Comparison of ENCODE assay signal across 1 cellular context in the genomic region with DNA sequence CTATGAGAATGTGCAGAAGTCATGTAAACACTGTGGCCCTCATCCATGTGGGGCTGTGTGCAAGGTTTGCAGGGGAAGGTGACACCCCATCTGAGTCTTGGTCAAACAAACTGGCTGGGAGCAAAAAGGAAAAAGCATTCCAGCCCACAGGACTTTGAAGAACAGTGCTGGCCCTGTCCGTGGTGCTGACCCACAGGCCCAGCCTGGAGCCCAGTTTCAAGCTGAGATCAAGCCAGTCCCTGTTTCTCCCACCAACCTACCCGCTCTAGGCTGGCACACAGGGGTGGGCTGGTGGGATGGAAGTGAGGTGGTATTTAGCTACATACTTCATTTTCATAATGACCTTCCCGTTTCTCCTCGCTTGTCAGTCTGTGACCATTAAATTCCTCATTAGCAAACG.
TF ChIP-seq lines count a peak whose summit lies in the region.

No MANE protein-coding gene starts in this region.

TF ChIP-seq in HepG2, 621 proteins besides CTCF, POLR2A, EP300 and RAD21 (continued from another document):
- no peak for TF ChIP-seq JUND (CRISPR knock-in tag; IDR thresholded peaks at IDR 0.05)
- TF ChIP-seq SMAD3 (CRISPR knock-in tag; IDR thresholded peaks at IDR 0.05): peak; percentile 81; the same call in 1 of the 2 replicates
- peak; percentile 36; the same call in 1 of the 2 replicates for TF ChIP-seq IRF2 (CRISPR knock-in tag; IDR thresholded peaks at IDR 0.05)
- 0 out of 2 replicates have a peak, but pooled peaks have one; percentile 57 for TF ChIP-seq ATF6 (CRISPR knock-in tag; conservative IDR thresholded peaks at IDR 0.05)
- 0 out of 2 replicates have a peak, but pooled peaks have one; percentile 41 for TF ChIP-seq ZKSCAN8 (CRISPR knock-in tag; IDR thresholded peaks at IDR 0.05; ENCODE audit: borderline replicate concordance)
- peak; percentile 30; the same call in 1 of the 2 replicates for TF ChIP-seq ARID5B (CRISPR knock-in tag; IDR thresholded peaks at IDR 0.05)
- TF ChIP-seq ZNF430 (CRISPR knock-in tag; IDR thresholded peaks at IDR 0.05): peak; percentile 66; the same call in 1 of the 2 replicates
- no peak for TF ChIP-seq ZNF367 (CRISPR knock-in tag; IDR thresholded peaks at IDR 0.05; ENCODE audit: borderline replicate concordance)
- peak; percentile 75 for TF ChIP-seq BORCS8-MEF2B (CRISPR knock-in tag; IDR thresholded peaks at IDR 0.05)
- TF ChIP-seq, protein P1, sequence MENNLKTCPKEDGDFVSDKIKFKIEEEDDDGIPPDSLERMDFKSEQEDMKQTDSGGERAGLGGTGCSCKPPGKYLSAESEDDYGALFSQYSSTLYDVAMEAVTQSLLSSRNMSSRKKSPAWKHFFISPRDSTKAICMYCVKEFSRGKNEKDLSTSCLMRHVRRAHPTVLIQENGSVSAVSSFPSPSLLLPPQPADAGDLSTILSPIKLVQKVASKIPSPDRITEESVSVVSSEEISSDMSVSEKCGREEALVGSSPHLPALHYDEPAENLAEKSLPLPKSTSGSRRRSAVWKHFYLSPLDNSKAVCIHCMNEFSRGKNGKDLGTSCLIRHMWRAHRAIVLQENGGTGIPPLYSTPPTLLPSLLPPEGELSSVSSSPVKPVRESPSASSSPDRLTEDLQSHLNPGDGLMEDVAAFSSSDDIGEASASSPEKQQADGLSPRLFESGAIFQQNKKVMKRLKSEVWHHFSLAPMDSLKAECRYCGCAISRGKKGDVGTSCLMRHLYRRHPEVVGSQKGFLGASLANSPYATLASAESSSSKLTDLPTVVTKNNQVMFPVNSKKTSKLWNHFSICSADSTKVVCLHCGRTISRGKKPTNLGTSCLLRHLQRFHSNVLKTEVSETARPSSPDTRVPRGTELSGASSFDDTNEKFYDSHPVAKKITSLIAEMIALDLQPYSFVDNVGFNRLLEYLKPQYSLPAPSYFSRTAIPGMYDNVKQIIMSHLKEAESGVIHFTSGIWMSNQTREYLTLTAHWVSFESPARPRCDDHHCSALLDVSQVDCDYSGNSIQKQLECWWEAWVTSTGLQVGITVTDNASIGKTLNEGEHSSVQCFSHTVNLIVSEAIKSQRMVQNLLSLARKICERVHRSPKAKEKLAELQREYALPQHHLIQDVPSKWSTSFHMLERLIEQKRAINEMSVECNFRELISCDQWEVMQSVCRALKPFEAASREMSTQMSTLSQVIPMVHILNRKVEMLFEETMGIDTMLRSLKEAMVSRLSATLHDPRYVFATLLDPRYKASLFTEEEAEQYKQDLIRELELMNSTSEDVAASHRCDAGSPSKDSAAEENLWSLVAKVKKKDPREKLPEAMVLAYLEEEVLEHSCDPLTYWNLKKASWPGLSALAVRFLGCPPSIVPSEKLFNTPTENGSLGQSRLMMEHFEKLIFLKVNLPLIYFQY (CRISPR knock-in tag; IDR thresholded peaks at IDR 0.05; ENCODE audit: borderline replicate concordance): peak; percentile 52; the same call in 1 of the 2 replicates
- 0 out of 2 replicates have a peak, but pooled peaks have one; percentile 16 for TF ChIP-seq ZNF891 (CRISPR knock-in tag; IDR thresholded peaks at IDR 0.05)
- TF ChIP-seq ZNF766 (CRISPR knock-in tag; IDR thresholded peaks at IDR 0.05; ENCODE audit: borderline replicate concordance): 0 out of 2 replicates have a peak, but pooled peaks have one; percentile 80
- peak; percentile 21; the same call in 1 of the 2 replicates for TF ChIP-seq ZNF768 (CRISPR knock-in tag; IDR thresholded peaks at IDR 0.05)
- TF ChIP-seq NFIB (CRISPR knock-in tag; IDR thresholded peaks at IDR 0.05; ENCODE audit: borderline replicate concordance): no peak
- no peak for TF ChIP-seq ZNF180 (CRISPR knock-in tag; IDR thresholded peaks at IDR 0.05; ENCODE audit: borderline replicate concordance, low read depth)
